ENCODE assay signal across 26 cellular contexts in genomic region chr3:65820600-65820999, GRCh38.
DNase-seq lines count a peak whose midpoint lies in the region; ATAC-seq and TF ChIP-seq lines count a peak whose summit lies in the region.
"Had no signal": no experiment of that assay in that cellular context is flagged by ENCODE, and none has a peak within 500 bp of the region (broad histone marks: within the 10 kb centered on the region; RNA-seq: fewer than 3 reads in every experiment).

No MANE protein-coding gene starts in this region.

- intact Hi-C loops in heart left ventricle (cut with DNase I), result no loop called here

- ATAC-seq in heart left ventricle (peak in 3 of 4 donors; percentile 45 to 67 (median 55)), GM23338 (no peak), HG03139 (IDR thresholded peaks at IDR 0.05; ENCODE audit: unreplicated experiment) (no peak), HG02610 (IDR thresholded peaks at IDR 0.05; ENCODE audit: unreplicated experiment) (no peak)
- ATAC-seq: GM12878 had no signal

- H2AFZ ChIP-seq in GM23338, result no peak overlapping the region

- H3K4me1 ChIP-seq in heart left ventricle (peaks cover 0 to 14% (median 0%) of the 10 kb centered on the region in 12 donors), right atrium auricular region (peaks cover 0 to 5% of the 10 kb centered on the region in 2 donors), GM23338 (ENCODE audit: insufficient read depth) (peaks cover 17% of the 10 kb centered on the region), HAP-1 (0 out of 2 replicates have a peak, but pooled peaks cover 3% of the 10 kb centered on the region)
- H3K4me1 ChIP-seq: BE2C, BLaER1 had no signal

- H3K9me3 ChIP-seq in heart left ventricle, result peaks cover 0 to 6% (median 0%) of the 10 kb centered on the region in 12 donors
- no peaks in the 10 kb centered on the region for H3K9me3 ChIP-seq in right atrium auricular region
- H3K9me3 ChIP-seq in HAP-1, result no peaks in the 10 kb centered on the region
- H3K9me3 ChIP-seq: BE2C, BLaER1 had no signal

- H3K27ac ChIP-seq in heart left ventricle (peak overlapping the region in 1 of 12 donors; percentile 9), right atrium auricular region (no peak overlapping the region), GM23338 (ENCODE audit: low read depth) (no peak overlapping the region)
- H3K27ac ChIP-seq: BLaER1 had no signal

- no peaks in the 10 kb centered on the region for H3F3A ChIP-seq in GM23338 (replicated peaks; ENCODE audit: low read depth)

- WGBS in heart left ventricle, 4 donors, result 83 to 89% (median 85%) methylated on average over 1 of the region's 1 CpG

- no peaks in the 10 kb centered on the region for H3K9me2 ChIP-seq in GM23338 (ENCODE audit: insufficient read depth)

- no peak overlapping the region for H3K4me2 ChIP-seq in GM23338
- H3K4me2 ChIP-seq: BLaER1 had no signal

- H3K27me3 ChIP-seq in heart left ventricle (no peaks in the 10 kb centered on the region), right atrium auricular region (no peaks in the 10 kb centered on the region), GM23338 (ENCODE audit: insufficient read depth) (peaks cover 18% of the 10 kb centered on the region), HAP-1 (ENCODE audit: low read depth) (no peaks in the 10 kb centered on the region)
- H3K27me3 ChIP-seq: BE2C, BLaER1 had no signal

- H3K36me3 Mint-ChIP-seq in GM23338 (ENCODE audit: low read depth) (no peaks in the 10 kb centered on the region; the same call in 1 of the 3 replicates), HFFc6 (ENCODE audit: low read depth) (peaks cover 7% of the 10 kb centered on the region), nephron progenitor cell (ENCODE audit: low read depth) (peaks cover 14% of the 10 kb centered on the region)
- H3K36me3 Mint-ChIP-seq: CD14-positive monocyte; CD4-positive, alpha-beta memory T cell; CD4-positive, CD25-positive, alpha-beta regulatory T cell; CD8-positive, alpha-beta memory T cell had no signal

- TF ChIP-seq POLR2A in heart left ventricle (IDR thresholded peaks at IDR 0.05), result no peak

- H3K27ac Mint-ChIP-seq in GM23338, result no peak overlapping the region
- peak overlapping the region; percentile 1; the same call in 1 of the 2 replicates for H3K27ac Mint-ChIP-seq in HFFc6
- H3K27ac Mint-ChIP-seq in nephron progenitor cell, result peak overlapping the region; percentile 50
- H3K27ac Mint-ChIP-seq: CD14-positive monocyte; CD4-positive, alpha-beta memory T cell; CD4-positive, CD25-positive, alpha-beta regulatory T cell; CD8-positive, alpha-beta memory T cell had no signal

- H3K36me3 ChIP-seq in heart left ventricle (no peaks in the 10 kb centered on the region), right atrium auricular region (no peaks in the 10 kb centered on the region), GM23338 (ENCODE audit: insufficient read depth) (no peaks in the 10 kb centered on the region), HAP-1 (replicated peaks) (no peaks in the 10 kb centered on the region)
- H3K36me3 ChIP-seq: BE2C, BLaER1 had no signal

- H3K27me3 Mint-ChIP-seq in GM23338 (ENCODE audit: insufficient read depth, low read depth, poor library complexity) (peaks cover 11% of the 10 kb centered on the region), HFFc6 (ENCODE audit: insufficient read depth) (no peaks in the 10 kb centered on the region), nephron progenitor cell (ENCODE audit: low read depth, poor library complexity) (no peaks in the 10 kb centered on the region)
- H3K27me3 Mint-ChIP-seq: CD4-positive, alpha-beta memory T cell; CD4-positive, CD25-positive, alpha-beta regulatory T cell; CD8-positive, alpha-beta memory T cell had no signal

- H3K4me3 Mint-ChIP-seq in GM23338 (no peak overlapping the region), HFFc6 (no peak overlapping the region), nephron progenitor cell (no peak overlapping the region)
- H3K4me3 Mint-ChIP-seq: CD14-positive monocyte; CD4-positive, alpha-beta memory T cell; CD4-positive, CD25-positive, alpha-beta regulatory T cell; CD8-positive, alpha-beta memory T cell had no signal

- in situ Hi-C loops in HAP-1 (cut with MboI; ENCODE audit: low sequenced_read_pairs), result no loop called here

- TF ChIP-seq CTCF in heart left ventricle (IDR thresholded peaks at IDR 0.05) (no peak), right atrium auricular region (IDR thresholded peaks at IDR 0.05) (no peak), GM23338 (conservative IDR thresholded peaks at IDR 0.05; ENCODE audit: low read depth in 2 of 2) (no peak), HFFc6 (IDR thresholded peaks at IDR 0.05) (no peak), nephron progenitor cell (IDR thresholded peaks at IDR 0.05) (no peak)

- H3K9me3 Mint-ChIP-seq in GM23338 (peaks cover 3% of the 10 kb centered on the region; the same call in 1 of the 3 replicates), HFFc6 (no peaks in the 10 kb centered on the region), nephron progenitor cell (peaks cover 10% of the 10 kb centered on the region)

- H3K4me1 Mint-ChIP-seq in GM23338, result peaks cover 32% of the 10 kb centered on the region
- peaks cover 19% of the 10 kb centered on the region for H3K4me1 Mint-ChIP-seq in HFFc6 (ENCODE audit: low read depth)
- peaks cover 58% of the 10 kb centered on the region for H3K4me1 Mint-ChIP-seq in nephron progenitor cell
- H3K4me1 Mint-ChIP-seq: CD14-positive monocyte; CD4-positive, alpha-beta memory T cell; CD4-positive, CD25-positive, alpha-beta regulatory T cell; CD8-positive, alpha-beta memory T cell had no signal

- DNase-seq in heart left ventricle, result no peak
- DNase-seq in right atrium auricular region (ENCODE audit: low spot score), result no peak
- DNase-seq in GM23338 (ENCODE audit: low spot score), result peak; percentile 15
- DNase-seq in HFFc6, result no peak
- DNase-seq in nephron progenitor cell, result no peak
- no peak for DNase-seq in HAP-1 (ENCODE audit: low spot score in 2 of 2)
- DNase-seq: 8988T; ACHN; BE2C; C1 segment of cervical spinal cord; CD4-positive, alpha-beta memory T cell; CD4-positive, CD25-positive, alpha-beta regulatory T cell; CD8-positive, alpha-beta memory T cell; COR-L47; DMS 273 treated with DMSO at 0.1 percent for 48 hours; DMS153; DMS53; DMS79; DND-41; EL; GDM1 had no signal

- H3K79me2 ChIP-seq in GM23338 (replicated peaks; ENCODE audit: insufficient read depth), result peaks cover 11% of the 10 kb centered on the region

- no peak overlapping the region for H3K4me3 ChIP-seq in heart left ventricle
- no peak overlapping the region for H3K4me3 ChIP-seq in right atrium auricular region
- H3K4me3 ChIP-seq in GM23338, result no peak overlapping the region
- no peak overlapping the region for H3K4me3 ChIP-seq in HAP-1
- H3K4me3 ChIP-seq: BLaER1, GM12878 had no signal

- H4K20me1 ChIP-seq in GM23338 (replicated peaks; ENCODE audit: insufficient read depth), result peaks cover 33% of the 10 kb centered on the region; the same call in 1 of the 2 replicates
- H4K20me1 ChIP-seq: BLaER1 had no signal

Comparison
In these comparisons a context has a peak if more than half of its experiments do, and no peak if none do; other contexts are left out.
1. ATAC-seq: peak in heart left ventricle (3 of 4); none in GM23338 (single experiment), HG03139 (single experiment) and HG02610 (single experiment).